In the genomic region with DNA sequence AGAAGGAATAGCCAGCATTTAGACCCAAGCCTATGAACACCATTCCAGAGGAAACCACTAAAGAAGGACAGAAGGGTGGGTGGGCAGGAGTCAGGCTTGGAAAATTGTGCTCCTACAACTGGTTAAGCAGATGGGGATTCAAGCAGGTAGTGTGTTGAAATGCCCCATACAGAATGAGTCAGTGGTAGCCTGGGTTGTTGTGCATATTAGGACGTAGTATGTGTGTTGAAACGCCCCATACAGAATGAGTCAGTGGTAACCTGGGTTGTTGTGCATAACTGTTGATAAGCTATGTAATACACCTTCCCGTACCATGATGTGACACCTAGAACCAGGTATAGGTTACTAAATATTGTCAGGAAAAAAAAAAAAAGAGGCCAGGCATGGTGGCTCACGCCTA, we compare ENCODE assay signal across 27 cellular contexts. TPM values are rescaled to one million over a fixed set of nuclear protein-coding genes. Genes with fewer than 3 reads are reported as not detected.
DNase-seq lines count a peak whose midpoint lies in the region; TF ChIP-seq lines count a peak whose summit lies in the region.
"Had no signal": no experiment of that assay in that cellular context is flagged by ENCODE, and none has a peak within 500 bp of the region (broad histone marks: within the 10 kb centered on the region; RNA-seq: fewer than 3 reads in every experiment).

No MANE protein-coding gene starts in this region.

- 78% methylated on average over 4 of the region's 4 CpGs for WGBS in smooth muscle cell (ENCODE audit: low lambda C conversion rate)

- H3K4me3 ChIP-seq in smooth muscle cell (no peak overlapping the region), tibial artery (no peak overlapping the region)
- H3K4me3 ChIP-seq: coronary artery, GM23338 had no signal

- H3K27me3 Mint-ChIP-seq in HFFc6 (ENCODE audit: insufficient read depth) = peaks cover 6% of the 10 kb centered on the region

- H3K4me1 ChIP-seq in smooth muscle cell (ENCODE audit: low read depth) (no peaks in the 10 kb centered on the region), tibial artery (peaks cover 0 to 7% (median 0%) of the 10 kb centered on the region in 4 donors)

- H3K27ac Mint-ChIP-seq in HFFc6 = no peak overlapping the region
- H3K27ac Mint-ChIP-seq: activated B cell treated with CpG ODN at 0.5 μM for 24 hours; CD4-positive, alpha-beta memory T cell; endodermal cell; GM23338; IgD-negative memory B cell; progenitor cell of endocrine pancreas had no signal

- H3K4me2 ChIP-seq in smooth muscle cell = peak overlapping the region; percentile 62
- H3K4me2 ChIP-seq: GM23338 had no signal

- no peaks in the 10 kb centered on the region for H3K9me3 Mint-ChIP-seq in HFFc6
- H3K9me3 Mint-ChIP-seq: activated B cell treated with CpG ODN at 0.5 μM for 24 hours; CD4-positive, alpha-beta memory T cell; GM23338; IgD-negative memory B cell had no signal

- H3K4me3 Mint-ChIP-seq in HFFc6 = no peak overlapping the region
- H3K4me3 Mint-ChIP-seq: activated B cell treated with CpG ODN at 0.5 μM for 24 hours; CD4-positive, alpha-beta memory T cell; endodermal cell; GM23338; IgD-negative memory B cell had no signal

- no peaks in the 10 kb centered on the region for H4K20me1 ChIP-seq in smooth muscle cell (ENCODE audit: low read depth)

- H3F3A ChIP-seq in smooth muscle cell (ENCODE audit: low read depth) = no peaks in the 10 kb centered on the region

- intact Hi-C loops in tibial artery (cut with DNase I; ENCODE audit: low total_unique reads) = no loop called here

- TF ChIP-seq CTCF in smooth muscle cell (IDR thresholded peaks at IDR 0.05; ENCODE audit: borderline replicate concordance, insufficient read depth, poor library complexity, severe bottlenecking) = no peak
- TF ChIP-seq CTCF in HFFc6 (IDR thresholded peaks at IDR 0.05) = no peak
- no peak for TF ChIP-seq CTCF in tibial artery (IDR thresholded peaks at IDR 0.05)

- H3K27me3 ChIP-seq in smooth muscle cell (ENCODE audit: low read depth) (no peaks in the 10 kb centered on the region), tibial artery (no peaks in the 10 kb centered on the region)

- peaks cover 16% of the 10 kb centered on the region for H3K4me1 Mint-ChIP-seq in HFFc6 (ENCODE audit: low read depth)
- H3K4me1 Mint-ChIP-seq: activated B cell treated with CpG ODN at 0.5 μM for 24 hours; CD4-positive, alpha-beta memory T cell; endodermal cell; GM23338; IgD-negative memory B cell had no signal

- no peaks in the 10 kb centered on the region for H3K36me3 Mint-ChIP-seq in HFFc6 (ENCODE audit: low read depth)
- H3K36me3 Mint-ChIP-seq: CD4-positive, alpha-beta memory T cell; IgD-negative memory B cell had no signal

- H2AFZ ChIP-seq in smooth muscle cell (ENCODE audit: low read depth) = no peak overlapping the region
- H2AFZ ChIP-seq: GM23338 had no signal

- H3K9me3 ChIP-seq in smooth muscle cell (replicated peaks; ENCODE audit: low read depth) (no peaks in the 10 kb centered on the region), tibial artery (no peaks in the 10 kb centered on the region)

- no peak overlapping the region for H3K9ac ChIP-seq in smooth muscle cell (ENCODE audit: low read depth)

- DNase-seq in HPDE6-E6E7 (ENCODE audit: extremely low spot score) = peak; percentile 92
- DNase-seq in amniotic epithelial cell (ENCODE audit: low read depth) = peak; percentile 97
- peak; percentile 78 for DNase-seq in iris pigment epithelial cell (ENCODE audit: low read depth)
- no peak for DNase-seq in smooth muscle cell (lab: John Stamatoyannopoulos, UW; ENCODE audit: unreplicated experiment)
- DNase-seq in HFFc6 = no peak
- DNase-seq in D341Med (ENCODE audit: low spot score) = no peak
- no peak for DNase-seq in tibial artery
- DNase-seq: activated B cell treated with CpG ODN at 0.5 μM for 24 hours; activated CD4-positive, alpha-beta T cell treated with anti-CD3 and anti-CD28 coated beads, Interleukin-2, amount 50 U/mL, for 48 hours; activated effector memory CD4-positive, alpha-beta T cell treated with anti-CD3 and anti-CD28 coated beads, Interleukin-2, amount 50 U/mL, for 16 hours; CD4-positive, alpha-beta memory T cell; DMS79; endodermal cell; head of caudate nucleus; MV-4-11; NCI-H1694; NCI-H69; substantia nigra; SW 1271 had no signal

- H3K36me3 ChIP-seq in smooth muscle cell (ENCODE audit: low read depth) (no peaks in the 10 kb centered on the region), tibial artery (no peaks in the 10 kb centered on the region)

- no peaks in the 10 kb centered on the region for H3K79me2 ChIP-seq in smooth muscle cell (ENCODE audit: low read depth)

- H3K27ac ChIP-seq in smooth muscle cell (ENCODE audit: low read depth) (peak overlapping the region; percentile 46), tibial artery (no peak overlapping the region)
- H3K27ac ChIP-seq: coronary artery, HL-60 had no signal

RNA-seq across cellular contexts. Expression of gene MINDY4B, which starts 34.0 kb away (rescaled TPM):
- not detected in 2 replicates for total RNA-seq in smooth muscle cell
- polyA plus RNA-seq in smooth muscle cell = not detected in 2 replicates
- not detected for total RNA-seq in HFFc6 (2021; fragmentation: NEBNext Ultra II Directional; extraction: Animal tissue kit (Norgen Biotek cat#: 25700))
- total RNA-seq: activated B cell treated with CpG ODN at 0.5 μM for 24 hours; CD4-positive, alpha-beta memory T cell; endodermal cell; fibroblast of lung; GM23338; lower leg skin; mucosa of gallbladder; progenitor cell of endocrine pancreas had no signal
- polyA plus RNA-seq: CD4-positive, alpha-beta memory T cell; fibroblast of lung; GM23338; IgD-negative memory B cell had no signal

Comparison
In these comparisons a context has a peak if more than half of its experiments do, and no peak if none do; other contexts are left out.
1. DNase-seq: peak in HPDE6-E6E7 (single experiment), amniotic epithelial cell (single experiment) and iris pigment epithelial cell (single experiment); none in smooth muscle cell (single experiment), HFFc6 (single experiment), D341Med (single experiment) and tibial artery (0 of 2).